In the genomic region with DNA sequence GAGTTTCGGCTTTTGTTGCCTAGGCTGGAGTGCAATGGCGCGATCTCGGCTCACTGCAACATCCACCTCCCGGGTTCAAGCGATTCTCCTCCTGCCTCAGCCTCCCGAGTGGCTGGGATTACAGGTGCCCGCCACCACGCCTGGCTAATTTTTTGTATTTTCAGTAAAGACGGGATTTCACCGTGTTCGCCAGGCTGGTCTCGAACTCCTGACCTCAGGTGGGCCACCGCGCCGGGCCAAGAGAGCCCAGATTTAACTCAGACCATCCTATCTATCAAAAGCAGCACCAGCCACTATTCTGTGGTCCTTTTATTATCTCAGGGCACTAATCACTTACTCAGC, we compare ENCODE assay signal across 7 cellular contexts. TPM values are rescaled to one million over a fixed set of nuclear protein-coding genes. Genes with fewer than 3 reads are reported as not detected.
DNase-seq lines count a peak whose midpoint lies in the region; ATAC-seq, FAIRE-seq and TF ChIP-seq lines count a peak whose summit lies in the region.
"Not testable (repeated sequence)": the region's sequence is repeated elsewhere in the genome, so short reads cannot be mapped to it uniquely, and the experiment has no call there.

No MANE protein-coding gene starts in this region.

- H3K4me2 ChIP-seq in hepatocyte = peak overlapping the region; percentile 71

- H3K27ac Mint-ChIP-seq in activated naive CD8-positive, alpha-beta T cell = not testable (repeated sequence)

- not testable (repeated sequence) for H3K9me3 ChIP-seq in RWPE2 (ENCODE audit: severe bottlenecking); ectodermal cell (ENCODE audit: control insufficient read depth, low read length); hepatocyte (ENCODE audit: low read depth); muscle layer of duodenum (ENCODE audit: control insufficient read depth in 1 of 2, low read length in 2 of 2); small intestine (ENCODE audit: control insufficient read depth, low read depth)

- H4K20me1 ChIP-seq in hepatocyte (ENCODE audit: insufficient read depth, poor library complexity, severe bottlenecking) = not testable (repeated sequence)

- TF ChIP-seq CTCF in RWPE2 (IDR thresholded peaks at IDR 0.05; ENCODE audit: poor library complexity, severe bottlenecking); hepatocyte (IDR thresholded peaks at IDR 0.05; ENCODE audit: poor library complexity): not testable (repeated sequence)

- H3K9me3 Mint-ChIP-seq in activated naive CD8-positive, alpha-beta T cell (ENCODE audit: low read depth) = not testable (repeated sequence)

- H3K27me3 ChIP-seq in RWPE2 (ENCODE audit: insufficient read depth, poor library complexity, severe bottlenecking); ectodermal cell (ENCODE audit: control insufficient read depth, insufficient read depth, low read length, poor library complexity, severe bottlenecking); hepatocyte; muscle layer of duodenum (ENCODE audit: low read depth, low read length); small intestine (ENCODE audit: control insufficient read depth in 2 of 2, insufficient read depth in 2 of 2, low read length in 2 of 2): not testable (repeated sequence)

- not testable (repeated sequence) for ATAC-seq in RWPE2 (ENCODE audit: low read depth)

- H3K36me3 ChIP-seq in RWPE2 (ENCODE audit: low read depth); ectodermal cell (ENCODE audit: control insufficient read depth, insufficient read depth, low read length); hepatocyte (replicated peaks; ENCODE audit: insufficient read depth, low read depth); muscle layer of duodenum (ENCODE audit: control insufficient read depth in 1 of 2, insufficient read depth in 2 of 2, low read length in 2 of 2); small intestine (ENCODE audit: control insufficient read depth in 2 of 2, insufficient read depth in 2 of 2, low read length in 2 of 2): not testable (repeated sequence)

- H3K27ac ChIP-seq in RWPE2 (ENCODE audit: poor library complexity, severe bottlenecking) = peak overlapping the region; percentile 23
- not testable (repeated sequence) for H3K27ac ChIP-seq in ectodermal cell (ENCODE audit: insufficient read depth, low read depth, low read length, poor library complexity, severe bottlenecking); hepatocyte; muscle layer of duodenum (ENCODE audit: low read length)
- peak overlapping the region; percentile 6 to 38 for H3K27ac ChIP-seq in small intestine (ENCODE audit: low read depth in 1 of 2, low read length in 1 of 2)

- peak overlapping the region; percentile 70; the same call in 1 of the 2 replicates for H3K4me3 ChIP-seq in GM08714 (ENCODE audit: low read length)
- peak overlapping the region; percentile 29 for H3K4me3 ChIP-seq in RWPE2 (ENCODE audit: severe bottlenecking)
- H3K4me3 ChIP-seq in ectodermal cell (ENCODE audit: insufficient read depth, low read depth, low read length) = peak overlapping the region; percentile 50
- not testable (repeated sequence) for H3K4me3 ChIP-seq in hepatocyte
- peak overlapping the region; percentile 83 to 85 for H3K4me3 ChIP-seq in muscle layer of duodenum (ENCODE audit: low read depth in 1 of 2, low read length in 2 of 2)
- peak overlapping the region in 1 of 2 donors; percentile 53 for H3K4me3 ChIP-seq in small intestine (ENCODE audit: low read depth in 1 of 2, low read length in 2 of 2)

- not testable (repeated sequence) for DNase-seq in RWPE2 (ENCODE audit: low spot score); hepatocyte (ENCODE audit: low spot score); small intestine

- WGBS in ectodermal cell, 2 experiments = 89 to 93% methylated on average over 16 of the region's 16 CpGs
- 96% methylated on average over 16 of the region's 16 CpGs for WGBS in hepatocyte (ENCODE audit: low lambda C conversion rate, missing lambda C conversion rate)
- 86 to 93% (median 88%) methylated on average over 16 of the region's 16 CpGs for WGBS in small intestine, 3 donors

- H3K9me2 ChIP-seq in hepatocyte (replicated peaks; ENCODE audit: insufficient read depth) = not testable (repeated sequence)

- H3K36me3 Mint-ChIP-seq in activated naive CD8-positive, alpha-beta T cell = not testable (repeated sequence)

- peak overlapping the region; percentile 88 for H3K4me3 Mint-ChIP-seq in activated naive CD8-positive, alpha-beta T cell

- H3K4me1 ChIP-seq in RWPE2 (ENCODE audit: insufficient read depth, poor library complexity, severe bottlenecking); ectodermal cell (ENCODE audit: control insufficient read depth, insufficient read depth, low read length); hepatocyte (ENCODE audit: insufficient read depth); muscle layer of duodenum (ENCODE audit: control insufficient read depth in 1 of 2, insufficient read depth in 2 of 2, low read length in 2 of 2); small intestine (ENCODE audit: control insufficient read depth in 2 of 2, insufficient read depth in 1 of 2, low read depth in 1 of 2, low read length in 1 of 2): not testable (repeated sequence)

- FAIRE-seq in small intestine (lab: Jason Lieb, UNC) = not testable (repeated sequence)

- H3K4me1 Mint-ChIP-seq in activated naive CD8-positive, alpha-beta T cell (ENCODE audit: low read depth) = not testable (repeated sequence)

- peak overlapping the region; percentile 15 for H2AFZ ChIP-seq in hepatocyte

- not testable (repeated sequence) for H3K27me3 Mint-ChIP-seq in activated naive CD8-positive, alpha-beta T cell

- H3K79me2 ChIP-seq in hepatocyte = not testable (repeated sequence)

RNA-seq across cellular contexts. Expression of a gene that starts 16.3 kb away (rescaled TPM):
- 33.1 TPM for polyA plus RNA-seq in ectodermal cell (2013, experiment 1 of 4)
- 34.3 TPM for polyA plus RNA-seq in ectodermal cell (2013, experiment 2 of 4)
- 19.9 TPM for polyA plus RNA-seq in ectodermal cell (2013, experiment 3 of 4)
- 21.5 TPM for polyA plus RNA-seq in ectodermal cell (2013, experiment 4 of 4)
- 20.6 and 24.2 TPM in 2 replicates for total RNA-seq in hepatocyte
- polyA plus RNA-seq in hepatocyte (33.2 and 34.0 TPM in 2 replicates), small intestine (10 to 100 TPM; 21.1 to 35.9 (median 23.7) TPM)

RNA-seq across cellular contexts. Expression of a gene that starts 55.5 kb away (rescaled TPM):
- polyA plus RNA-seq in ectodermal cell (2013, experiment 1 of 4) = 4.0 TPM
- 3.7 TPM for polyA plus RNA-seq in ectodermal cell (2013, experiment 2 of 4)
- 2.3 TPM for polyA plus RNA-seq in ectodermal cell (2013, experiment 3 of 4)
- polyA plus RNA-seq in ectodermal cell (2013, experiment 4 of 4) = 2.1 TPM
- 14.1 and 14.6 TPM in 2 replicates for total RNA-seq in hepatocyte
- polyA plus RNA-seq in hepatocyte = 4.3 and 6.1 TPM in 2 replicates
- 10 to 100 TPM in 1 of 3 donors, 1 to 10 TPM in 2; 7.0 to 28.4 (median 9.6) TPM for polyA plus RNA-seq in small intestine
